Comparison of ENCODE assay signal across 27 cellular contexts in the genomic region with DNA sequence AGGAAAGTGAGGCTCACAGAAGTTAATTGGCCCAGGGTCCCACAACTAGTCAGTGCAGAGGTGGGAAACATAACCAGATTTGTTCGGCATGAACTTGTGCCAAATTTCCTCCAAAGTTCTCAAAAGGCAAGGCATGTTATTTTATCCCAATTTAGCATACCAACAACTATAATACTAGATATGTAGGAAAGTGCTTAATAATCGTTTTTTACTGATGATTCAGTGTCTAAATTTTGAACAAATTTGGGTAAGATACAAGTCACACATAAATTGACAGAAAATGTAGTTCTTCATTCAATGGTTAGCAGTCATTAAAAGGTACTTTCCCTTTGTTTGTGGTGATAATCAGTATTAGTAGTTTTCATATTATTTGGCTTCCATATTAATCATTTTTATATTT.
"Had no signal": no experiment of that assay in that cellular context is flagged by ENCODE, and none has a peak within 500 bp of the region (broad histone marks: within the 10 kb centered on the region; RNA-seq: fewer than 3 reads in every experiment).

No MANE protein-coding gene starts in this region.

- H3K9me3 Mint-ChIP-seq: nephron progenitor cell had no signal

- H3K27me3 Mint-ChIP-seq: naive thymus-derived CD8-positive, alpha-beta T cell; stimulated activated naive B cell treated with anti-CD40 and anti-IgM and Interleukin-4, amounts not matched to agents 10 μg/mL and 1 μg/mL and 100 μg/mL, for 72 hours; stimulated activated naive CD8-positive, alpha-beta T cell treated with anti-CD3 and anti-CD28 coated beads, Interleukin-15, Interleukin-2, amounts not matched to agents 100 ng/mL and 50 ng/mL, for 24 hours had no signal

- H3K4me1 Mint-ChIP-seq: stimulated activated naive B cell treated with anti-CD40 and anti-IgM and Interleukin-4, amounts not matched to agents 10 μg/mL and 1 μg/mL and 100 μg/mL, for 72 hours had no signal

- H3K4me1 ChIP-seq: esophagus muscularis mucosa, foreskin keratinocyte, gastroesophageal sphincter, heart left ventricle, left lung, prostate gland, right atrium auricular region, upper lobe of left lung had no signal

- H3K27ac Mint-ChIP-seq: nephron progenitor cell; stimulated activated naive B cell treated with anti-CD40 and anti-IgM and Interleukin-4, amounts not matched to agents 10 μg/mL and 1 μg/mL and 100 μg/mL, for 72 hours; stimulated activated naive CD8-positive, alpha-beta T cell treated with anti-CD3 and anti-CD28 coated beads, Interleukin-15, Interleukin-2, amounts not matched to agents 100 ng/mL and 50 ng/mL, for 24 hours had no signal

- H3K9me3 ChIP-seq: esophagus muscularis mucosa, gastroesophageal sphincter, left lung, prostate gland, right atrium auricular region, sigmoid colon, thoracic aorta, tibial nerve, upper lobe of left lung had no signal

- H3K27me3 ChIP-seq: esophagus muscularis mucosa, foreskin keratinocyte, gastroesophageal sphincter, heart left ventricle, hepatocyte, left lung, right atrium auricular region, sigmoid colon, tibial nerve, upper lobe of left lung had no signal

- H3K36me3 ChIP-seq: prostate gland, thoracic aorta had no signal

- H3K4me3 ChIP-seq: coronary artery, esophagus muscularis mucosa, gastroesophageal sphincter, heart left ventricle, hepatocyte, left lung, prostate gland, right atrium auricular region, sigmoid colon, thoracic aorta, tibial nerve, upper lobe of left lung had no signal

- FAIRE-seq: endothelial cell of umbilical vein, islet of Langerhans, urothelium cell line had no signal

- H3K27ac ChIP-seq: coronary artery, esophagus muscularis mucosa, foreskin keratinocyte, gastroesophageal sphincter, heart left ventricle, hepatocyte, left lung, prostate gland, right atrium auricular region, sigmoid colon, thoracic aorta, tibial nerve, upper lobe of left lung had no signal

- H3K4me3 Mint-ChIP-seq: naive thymus-derived CD8-positive, alpha-beta T cell; nephron progenitor cell; stimulated activated naive B cell treated with anti-CD40 and anti-IgM and Interleukin-4, amounts not matched to agents 10 μg/mL and 1 μg/mL and 100 μg/mL, for 72 hours; stimulated activated naive CD8-positive, alpha-beta T cell treated with anti-CD3 and anti-CD28 coated beads, Interleukin-15, Interleukin-2, amounts not matched to agents 100 ng/mL and 50 ng/mL, for 24 hours had no signal

- DNase-seq: dermis blood vessel endothelial cell; effector memory CD4-positive, alpha-beta T cell; foreskin keratinocyte; heart left ventricle; left cardiac atrium; left lung; mesendoderm; midbrain; naive thymus-derived CD8-positive, alpha-beta T cell; nephron progenitor cell; nucleus accumbens; sigmoid colon; stimulated activated CD4-positive, alpha-beta T cell treated with anti-CD3 and anti-CD28 coated beads, Interleukin-4, amount 100 ng/mL, for 4 hours; stimulated activated naive B cell treated with anti-CD40 and anti-IgM and Interleukin-4, amounts not matched to agents 10 μg/mL and 1 μg/mL and 100 μg/mL, for 72 hours; upper lobe of left lung had no signal
